8 cellular contexts compared by ENCODE assay signal in genomic region chr11:118435893-118436624, GRCh38. TPM values are rescaled to one million over a fixed set of nuclear protein-coding genes. Genes with fewer than 3 reads are reported as not detected.
DNase-seq lines count a peak whose midpoint lies in the region; ATAC-seq lines count a peak whose summit lies in the region.

TSS of gene KMT2A (plus strand) at chr11:118436492. CDS start at chr11:118436513, 21 bp downstream.

- peaks cover 8% of the 10 kb centered on the region for H3K27me3 ChIP-seq in HUES48 (ENCODE audit: control insufficient read depth, insufficient read depth, low read length)
- H3K27me3 ChIP-seq in NT2/D1 (ENCODE audit: insufficient read depth, insufficient read length) = no peaks in the 10 kb centered on the region
- no peaks in the 10 kb centered on the region for H3K27me3 ChIP-seq in endocrine pancreas (ENCODE audit: control insufficient read depth, insufficient read depth, low read length)

- H3K4me3 ChIP-seq in HUES48 (ENCODE audit: low read depth, low read length) (peak within 1 kb of the TSS; percentile 94), NT2/D1 (ENCODE audit: insufficient read length, low read depth) (peak within 1 kb of the TSS; percentile 79), endocrine pancreas (ENCODE audit: control insufficient read depth, insufficient read depth, low read length) (peak within 1 kb of the TSS; percentile 61)

- H3K4me1 ChIP-seq in HUES48 (ENCODE audit: control insufficient read depth, insufficient read depth, low read length) (peaks cover 30% of the 10 kb centered on the region), NT2/D1 (ENCODE audit: insufficient read depth, insufficient read length) (no peaks in the 10 kb centered on the region), endocrine pancreas (ENCODE audit: control insufficient read depth, insufficient read depth, low read length) (peaks cover 24% of the 10 kb centered on the region)

- H3K9ac ChIP-seq in HUES48 (ENCODE audit: low read depth, low read length) = peak within 1 kb of the TSS; percentile 79
- peak within 1 kb of the TSS; percentile 94 for H3K9ac ChIP-seq in NT2/D1 (ENCODE audit: insufficient read length, low read depth)
- H3K9ac ChIP-seq in endocrine pancreas (ENCODE audit: control insufficient read depth, insufficient read depth, low read length) = peak within 1 kb of the TSS; percentile 69

- peaks cover 38% of the 10 kb centered on the region for H3K4me1 Mint-ChIP-seq in activated CD8-positive, alpha-beta memory T cell treated with anti-CD3 and anti-CD28 coated beads, Interleukin-2, amount 10 ng/mL, durations not matched to agents 7 days and 5 days

- H3K27me3 Mint-ChIP-seq in activated CD8-positive, alpha-beta memory T cell treated with anti-CD3 and anti-CD28 coated beads, Interleukin-2, amount 10 ng/mL, durations not matched to agents 7 days and 5 days = peaks cover 4% of the 10 kb centered on the region

- peak within 1 kb of the TSS; percentile 98 for H3K27ac ChIP-seq in HUES48 (ENCODE audit: low read depth, low read length)

- DNase-seq in COLO668 (lab: John Stamatoyannopoulos, UW; ENCODE audit: unreplicated experiment) (peak; percentile 98), NT2/D1 (ENCODE audit: low read depth, low spot score) (peak; percentile 96), mesenteric fat pad (ENCODE audit: low spot score) (peak; percentile 99)
- DNase-seq in activated CD8-positive, alpha-beta memory T cell treated with anti-CD3 and anti-CD28 coated beads, Interleukin-2, amount 10 ng/mL, durations not matched to agents 7 days and 5 days = peak; percentile 93
- peak; percentile 88 for DNase-seq in stimulated activated CD8-positive, alpha-beta memory T cell treated with anti-CD3 and anti-CD28 coated beads, Interleukin-15, amount 100 ng/mL, for 1 hour (ENCODE audit: low read depth)

- peak within 1 kb of the TSS; percentile 94 for H3K27ac Mint-ChIP-seq in activated CD8-positive, alpha-beta memory T cell treated with anti-CD3 and anti-CD28 coated beads, Interleukin-2, amount 10 ng/mL, durations not matched to agents 7 days and 5 days

- peaks cover 15% of the 10 kb centered on the region for H3K36me3 ChIP-seq in HUES48 (ENCODE audit: control insufficient read depth, insufficient read depth, low read length)
- peaks cover 21% of the 10 kb centered on the region for H3K36me3 ChIP-seq in NT2/D1 (ENCODE audit: insufficient read depth, insufficient read length, low read length)
- H3K36me3 ChIP-seq in endocrine pancreas (ENCODE audit: control insufficient read depth, insufficient read depth, low read length) = no peaks in the 10 kb centered on the region

- no peaks in the 10 kb centered on the region for H3K9me3 Mint-ChIP-seq in activated CD8-positive, alpha-beta memory T cell treated with anti-CD3 and anti-CD28 coated beads, Interleukin-2, amount 10 ng/mL, durations not matched to agents 7 days and 5 days (ENCODE audit: low read depth)

- H3K4me3 Mint-ChIP-seq in activated CD8-positive, alpha-beta memory T cell treated with anti-CD3 and anti-CD28 coated beads, Interleukin-2, amount 10 ng/mL, durations not matched to agents 7 days and 5 days = peak within 1 kb of the TSS; percentile 88

- peak; percentile 42 for ATAC-seq in GM21390 (IDR thresholded peaks at IDR 0.05; ENCODE audit: unreplicated experiment)
- peak; percentile 54 for ATAC-seq in activated CD8-positive, alpha-beta memory T cell treated with anti-CD3 and anti-CD28 coated beads, Interleukin-2, amount 10 ng/mL, durations not matched to agents 7 days and 5 days

- CTCF ChIA-PET in activated CD8-positive, alpha-beta memory T cell treated with anti-CD3 and anti-CD28 coated beads, Interleukin-2, amount 10 ng/mL, durations not matched to agents 7 days and 5 days (lab: Charles Lee) = interaction anchor here (0.6 to 2.0 kb wide), 15 partner anchors 10 to 355 kb away, joined by 3 to 17 read pairs (median 4); partner anchors contain the start of genes CD3D and DDX6

- peaks cover 9% of the 10 kb centered on the region for H3K36me3 Mint-ChIP-seq in activated CD8-positive, alpha-beta memory T cell treated with anti-CD3 and anti-CD28 coated beads, Interleukin-2, amount 10 ng/mL, durations not matched to agents 7 days and 5 days

- H3K9me3 ChIP-seq in HUES48 (ENCODE audit: control insufficient read depth, insufficient read depth, low read length) (no peaks in the 10 kb centered on the region), NT2/D1 (ENCODE audit: insufficient read depth, low read length) (no peaks in the 10 kb centered on the region), endocrine pancreas (ENCODE audit: control insufficient read depth, low read length) (no peaks in the 10 kb centered on the region)

RNA-seq across cellular contexts. Expression of gene KMT2A, which starts in this region (rescaled TPM):
- total RNA-seq in activated CD8-positive, alpha-beta memory T cell treated with anti-CD3 and anti-CD28 coated beads, Interleukin-2, amount 10 ng/mL, durations not matched to agents 7 days and 5 days = 100 to 1,000 TPM; 116 to 125 TPM
- total RNA-seq in mesenteric fat pad = 43.6 TPM

Comparison
In these comparisons a context has a peak if more than half of its experiments do, and no peak if none do; other contexts are left out.
1. Peak in every context shown above with its lines: DNase-seq, ATAC-seq, H3K4me3 ChIP-seq and H3K27ac ChIP-seq.